Comparison of ENCODE assay signal across 8 cellular contexts in the genomic region with DNA sequence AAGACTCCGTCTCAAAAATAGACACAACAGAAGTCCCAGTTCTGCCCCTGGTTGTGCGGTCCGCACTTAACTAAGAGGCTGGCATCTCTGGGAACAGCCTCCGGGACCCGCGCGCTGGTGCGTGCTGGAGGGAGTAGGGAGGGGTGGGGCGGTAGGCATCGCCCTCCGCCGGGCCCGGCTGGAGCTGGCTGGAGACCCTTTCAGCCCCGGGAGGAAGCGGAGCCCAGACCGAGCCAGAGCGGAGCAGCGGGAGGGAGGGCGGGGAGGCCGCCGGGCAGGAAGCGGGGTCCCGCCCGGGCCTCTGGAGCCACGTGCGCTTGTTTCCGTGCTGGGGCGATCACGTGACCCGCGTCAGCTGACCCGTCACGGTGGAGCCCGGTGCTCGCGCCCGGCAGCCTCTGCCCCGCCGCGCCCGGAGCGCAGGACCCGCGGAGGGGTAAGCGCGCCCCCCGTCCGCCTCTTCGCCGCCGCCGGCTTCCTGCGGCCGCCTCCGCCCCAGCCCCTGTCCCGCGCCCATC.
DNase-seq lines count a peak whose midpoint lies in the region; ATAC-seq and TF ChIP-seq lines count a peak whose summit lies in the region.

A gene (plus strand): TSS at position 354 of the 518 bp plus-strand sequence. CDS start 256 bp downstream, outside the sequence.

- TF ChIP-seq POLR2A in GM15510 (IDR thresholded peaks at IDR 0.05; ENCODE audit: borderline replicate concordance, extremely low read depth, insufficient read length) = peak; percentile 66

- peak; percentile 38 for DNase-seq in NCI-H510A (lab: John Stamatoyannopoulos, UW)
- DNase-seq in activated CD4-positive, alpha-beta T cell treated with anti-CD3 and anti-CD28 coated beads, Interleukin-2, amount 50 U/mL, for 24 hours (ENCODE audit: low read depth in 1 of 2, low spot score in 1 of 2) = peak; percentile 70 to 82
- peak; percentile 75 for DNase-seq in dedifferentiated amniotic fluid mesenchymal stem cell (ENCODE audit: extremely low spot score)
- peak; percentile 94 for DNase-seq in left kidney (ENCODE audit: low read depth, low spot score)
- peak; percentile 76 to 82 for DNase-seq in stimulated activated CD4-positive, alpha-beta T cell treated with anti-CD3 and anti-CD28 coated beads, Interleukin-1b, Interleukin-23, amount 100 ng/mL, for 4 hours (ENCODE audit: low read depth in 2 of 2)
- DNase-seq in NCI-H187 treated with DMSO at 0.1 percent for 48 hours (lab: John Stamatoyannopoulos, UW) = no peak

- peak; percentile 72 for ATAC-seq in HG02885 (IDR thresholded peaks at IDR 0.05; ENCODE audit: poor library complexity, unreplicated experiment)
